12 cellular contexts compared by ENCODE assay signal in genomic region chr2:109324859-109325258, GRCh38.
A peak's percentile ranks its signal among the peaks of the same experiment; 100 is the strongest.
DNase-seq lines count a peak whose midpoint lies in the region; ATAC-seq, FAIRE-seq and TF ChIP-seq lines count a peak whose summit lies in the region.
"Had no signal": no experiment of that assay in that cellular context is flagged by ENCODE, and none has a peak within 500 bp of the region (broad histone marks: within the 10 kb centered on the region; RNA-seq: fewer than 3 reads in every experiment).

No MANE protein-coding gene starts in this region.

- no peak for FAIRE-seq in GM19239 (lab: Jason Lieb, UNC)

- H3K79me2 ChIP-seq in parathyroid adenoma: no peaks in the 10 kb centered on the region

- no peaks in the 10 kb centered on the region for H3K27me3 ChIP-seq in parathyroid adenoma (ENCODE audit: control insufficient read depth, insufficient read depth, low read length)

- H3K9ac ChIP-seq in parathyroid adenoma: no peak overlapping the region

- DNase-seq in AG09309 (ENCODE audit: low read depth): peak; percentile 94
- DNase-seq in fibroblast of the conjunctiva (ENCODE audit: low read depth): peak; percentile 92
- DNase-seq in retina: no peak
- DNase-seq in GM19239 (ENCODE audit: insufficient read length, low spot score): no peak
- DNase-seq in HUDEP-2 (lab: John Stamatoyannopoulos, UW; ENCODE audit: unreplicated experiment in 76 of 76): no peak
- no peak for DNase-seq in GM20000 (ENCODE audit: low spot score)
- DNase-seq: naive thymus-derived CD8-positive, alpha-beta T cell; NCI-H1105 treated with DMSO at 0.1 percent for 48 hours; stimulated activated CD8-positive, alpha-beta memory T cell treated with anti-CD3 and anti-CD28 coated beads, Interleukin-4, amount 100 ng/mL, for 48 hours had no signal

- H3K4me1 ChIP-seq in parathyroid adenoma: no peaks in the 10 kb centered on the region

- no peak overlapping the region for H3K4me2 ChIP-seq in parathyroid adenoma (ENCODE audit: low read length)

- peak overlapping the region; percentile 36 for H3K27ac ChIP-seq in parathyroid adenoma
- H3K27ac ChIP-seq: SK-N-MC had no signal

- H3K36me3 ChIP-seq in parathyroid adenoma (ENCODE audit: control insufficient read depth, insufficient read depth, low read length): no peaks in the 10 kb centered on the region

- TF ChIP-seq CTCF in AG09309 (IDR thresholded peaks at IDR 0.05; ENCODE audit: control insufficient read depth, insufficient read depth, low read depth, low read length, missing control alignments): no peak
- TF ChIP-seq CTCF in parathyroid adenoma (IDR thresholded peaks at IDR 0.05): no peak
- TF ChIP-seq CTCF in GM20000 (IDR thresholded peaks at IDR 0.05; ENCODE audit: extremely low read depth, missing control alignments): no peak

- no peak overlapping the region for H2AFZ ChIP-seq in parathyroid adenoma

- no peaks in the 10 kb centered on the region for H3K9me3 ChIP-seq in parathyroid adenoma (ENCODE audit: control insufficient read depth, low read length)

- ATAC-seq in SK-N-SH treated with all-trans-retinoic acid at 6 μM for 48 hours: peak; percentile 46
- ATAC-seq: naive thymus-derived CD8-positive, alpha-beta T cell had no signal

- no peak overlapping the region for H3K4me3 ChIP-seq in AG09309 (ENCODE audit: control insufficient read depth, low read depth, low read length)
- H3K4me3 ChIP-seq in parathyroid adenoma (ENCODE audit: low read depth, low read length): no peak overlapping the region
- H3K4me3 ChIP-seq: SK-N-MC had no signal

TF ChIP-seq in SK-N-SH treated with all-trans-retinoic acid at 6 μM for 48 hours, 23 proteins besides CTCF, POLR2A, EP300 and RAD21:
- TF ChIP-seq, protein P1, sequence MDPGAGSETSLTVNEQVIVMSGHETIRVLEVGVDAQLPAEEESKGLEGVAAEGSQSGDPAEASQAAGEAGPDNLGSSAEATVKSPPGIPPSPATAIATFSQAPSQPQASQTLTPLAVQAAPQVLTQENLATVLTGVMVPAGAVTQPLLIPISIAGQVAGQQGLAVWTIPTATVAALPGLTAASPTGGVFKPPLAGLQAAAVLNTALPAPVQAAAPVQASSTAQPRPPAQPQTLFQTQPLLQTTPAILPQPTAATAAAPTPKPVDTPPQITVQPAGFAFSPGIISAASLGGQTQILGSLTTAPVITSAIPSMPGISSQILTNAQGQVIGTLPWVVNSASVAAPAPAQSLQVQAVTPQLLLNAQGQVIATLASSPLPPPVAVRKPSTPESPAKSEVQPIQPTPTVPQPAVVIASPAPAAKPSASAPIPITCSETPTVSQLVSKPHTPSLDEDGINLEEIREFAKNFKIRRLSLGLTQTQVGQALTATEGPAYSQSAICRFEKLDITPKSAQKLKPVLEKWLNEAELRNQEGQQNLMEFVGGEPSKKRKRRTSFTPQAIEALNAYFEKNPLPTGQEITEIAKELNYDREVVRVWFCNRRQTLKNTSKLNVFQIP (CRISPR knock-in tag; IDR thresholded peaks at IDR 0.05; ENCODE audit: borderline replicate concordance, low read depth): no peak
- TF ChIP-seq OSR1 (CRISPR knock-in tag; IDR thresholded peaks at IDR 0.05): no peak
- TF ChIP-seq, protein P2, sequence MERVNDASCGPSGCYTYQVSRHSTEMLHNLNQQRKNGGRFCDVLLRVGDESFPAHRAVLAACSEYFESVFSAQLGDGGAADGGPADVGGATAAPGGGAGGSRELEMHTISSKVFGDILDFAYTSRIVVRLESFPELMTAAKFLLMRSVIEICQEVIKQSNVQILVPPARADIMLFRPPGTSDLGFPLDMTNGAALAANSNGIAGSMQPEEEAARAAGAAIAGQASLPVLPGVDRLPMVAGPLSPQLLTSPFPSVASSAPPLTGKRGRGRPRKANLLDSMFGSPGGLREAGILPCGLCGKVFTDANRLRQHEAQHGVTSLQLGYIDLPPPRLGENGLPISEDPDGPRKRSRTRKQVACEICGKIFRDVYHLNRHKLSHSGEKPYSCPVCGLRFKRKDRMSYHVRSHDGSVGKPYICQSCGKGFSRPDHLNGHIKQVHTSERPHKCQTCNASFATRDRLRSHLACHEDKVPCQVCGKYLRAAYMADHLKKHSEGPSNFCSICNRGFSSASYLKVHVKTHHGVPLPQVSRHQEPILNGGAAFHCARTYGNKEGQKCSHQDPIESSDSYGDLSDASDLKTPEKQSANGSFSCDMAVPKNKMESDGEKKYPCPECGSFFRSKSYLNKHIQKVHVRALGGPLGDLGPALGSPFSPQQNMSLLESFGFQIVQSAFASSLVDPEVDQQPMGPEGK (CRISPR knock-in tag; IDR thresholded peaks at IDR 0.05; ENCODE audit: borderline replicate concordance): no peak
- no peak for TF ChIP-seq ZNF70 (CRISPR knock-in tag; IDR thresholded peaks at IDR 0.05)
- no peak for TF ChIP-seq ZFP30 (CRISPR knock-in tag; IDR thresholded peaks at IDR 0.05)
- no peak for TF ChIP-seq CSDC2 (CRISPR knock-in tag; IDR thresholded peaks at IDR 0.05)
- no peak for TF ChIP-seq ZNF565 (CRISPR knock-in tag; conservative IDR thresholded peaks at IDR 0.05; ENCODE audit: low read depth)
- no peak for TF ChIP-seq RARB (CRISPR knock-in tag; IDR thresholded peaks at IDR 0.05)
- TF ChIP-seq ZNF8 (CRISPR knock-in tag; IDR thresholded peaks at IDR 0.05): no peak
- TF ChIP-seq PPARA (CRISPR knock-in tag; IDR thresholded peaks at IDR 0.05; ENCODE audit: borderline replicate concordance): no peak
- TF ChIP-seq ISL1 (CRISPR knock-in tag; IDR thresholded peaks at IDR 0.05): no peak
- TF ChIP-seq, protein P3, sequence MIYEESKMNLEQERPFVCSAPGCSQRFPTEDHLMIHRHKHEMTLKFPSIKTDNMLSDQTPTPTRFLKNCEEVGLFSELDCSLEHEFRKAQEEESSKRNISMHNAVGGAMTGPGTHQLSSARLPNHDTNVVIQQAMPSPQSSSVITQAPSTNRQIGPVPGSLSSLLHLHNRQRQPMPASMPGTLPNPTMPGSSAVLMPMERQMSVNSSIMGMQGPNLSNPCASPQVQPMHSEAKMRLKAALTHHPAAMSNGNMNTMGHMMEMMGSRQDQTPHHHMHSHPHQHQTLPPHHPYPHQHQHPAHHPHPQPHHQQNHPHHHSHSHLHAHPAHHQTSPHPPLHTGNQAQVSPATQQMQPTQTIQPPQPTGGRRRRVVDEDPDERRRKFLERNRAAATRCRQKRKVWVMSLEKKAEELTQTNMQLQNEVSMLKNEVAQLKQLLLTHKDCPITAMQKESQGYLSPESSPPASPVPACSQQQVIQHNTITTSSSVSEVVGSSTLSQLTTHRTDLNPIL (CRISPR knock-in tag; IDR thresholded peaks at IDR 0.05; ENCODE audit: low read depth): no peak
- TF ChIP-seq ZFP3 (CRISPR knock-in tag; IDR thresholded peaks at IDR 0.05): no peak
- TF ChIP-seq, protein P4, sequence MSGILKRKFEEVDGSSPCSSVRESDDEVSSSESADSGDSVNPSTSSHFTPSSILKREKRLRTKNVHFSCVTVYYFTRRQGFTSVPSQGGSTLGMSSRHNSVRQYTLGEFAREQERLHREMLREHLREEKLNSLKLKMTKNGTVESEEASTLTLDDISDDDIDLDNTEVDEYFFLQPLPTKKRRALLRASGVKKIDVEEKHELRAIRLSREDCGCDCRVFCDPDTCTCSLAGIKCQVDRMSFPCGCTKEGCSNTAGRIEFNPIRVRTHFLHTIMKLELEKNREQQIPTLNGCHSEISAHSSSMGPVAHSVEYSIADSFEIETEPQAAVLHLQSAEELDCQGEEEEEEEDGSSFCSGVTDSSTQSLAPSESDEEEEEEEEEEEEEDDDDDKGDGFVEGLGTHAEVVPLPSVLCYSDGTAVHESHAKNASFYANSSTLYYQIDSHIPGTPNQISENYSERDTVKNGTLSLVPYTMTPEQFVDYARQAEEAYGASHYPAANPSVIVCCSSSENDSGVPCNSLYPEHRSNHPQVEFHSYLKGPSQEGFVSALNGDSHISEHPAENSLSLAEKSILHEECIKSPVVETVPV (CRISPR knock-in tag; IDR thresholded peaks at IDR 0.05): no peak
- TF ChIP-seq TOX (CRISPR knock-in tag; IDR thresholded peaks at IDR 0.05; ENCODE audit: borderline replicate concordance): no peak
- TF ChIP-seq, protein P5, sequence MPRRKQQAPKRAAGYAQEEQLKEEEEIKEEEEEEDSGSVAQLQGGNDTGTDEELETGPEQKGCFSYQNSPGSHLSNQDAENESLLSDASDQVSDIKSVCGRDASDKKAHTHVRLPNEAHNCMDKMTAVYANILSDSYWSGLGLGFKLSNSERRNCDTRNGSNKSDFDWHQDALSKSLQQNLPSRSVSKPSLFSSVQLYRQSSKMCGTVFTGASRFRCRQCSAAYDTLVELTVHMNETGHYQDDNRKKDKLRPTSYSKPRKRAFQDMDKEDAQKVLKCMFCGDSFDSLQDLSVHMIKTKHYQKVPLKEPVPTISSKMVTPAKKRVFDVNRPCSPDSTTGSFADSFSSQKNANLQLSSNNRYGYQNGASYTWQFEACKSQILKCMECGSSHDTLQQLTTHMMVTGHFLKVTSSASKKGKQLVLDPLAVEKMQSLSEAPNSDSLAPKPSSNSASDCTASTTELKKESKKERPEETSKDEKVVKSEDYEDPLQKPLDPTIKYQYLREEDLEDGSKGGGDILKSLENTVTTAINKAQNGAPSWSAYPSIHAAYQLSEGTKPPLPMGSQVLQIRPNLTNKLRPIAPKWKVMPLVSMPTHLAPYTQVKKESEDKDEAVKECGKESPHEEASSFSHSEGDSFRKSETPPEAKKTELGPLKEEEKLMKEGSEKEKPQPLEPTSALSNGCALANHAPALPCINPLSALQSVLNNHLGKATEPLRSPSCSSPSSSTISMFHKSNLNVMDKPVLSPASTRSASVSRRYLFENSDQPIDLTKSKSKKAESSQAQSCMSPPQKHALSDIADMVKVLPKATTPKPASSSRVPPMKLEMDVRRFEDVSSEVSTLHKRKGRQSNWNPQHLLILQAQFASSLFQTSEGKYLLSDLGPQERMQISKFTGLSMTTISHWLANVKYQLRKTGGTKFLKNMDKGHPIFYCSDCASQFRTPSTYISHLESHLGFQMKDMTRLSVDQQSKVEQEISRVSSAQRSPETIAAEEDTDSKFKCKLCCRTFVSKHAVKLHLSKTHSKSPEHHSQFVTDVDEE (CRISPR knock-in tag; IDR thresholded peaks at IDR 0.05): no peak

Comparison
In these comparisons a context has a peak if more than half of its experiments do, and no peak if none do; other contexts are left out.
1. DNase-seq: peak in AG09309 (single experiment) and fibroblast of the conjunctiva (single experiment); none in retina (single experiment), GM19239 (single experiment), HUDEP-2 (0 of 76) and GM20000 (single experiment).